In genomic region chr9:136119259-136120118, GRCh38 we compare ENCODE assay signal across 1 cellular context.
A peak's percentile ranks its signal among the peaks of the same experiment; 100 is the strongest.
TF ChIP-seq lines count a peak whose summit lies in the region.

No MANE protein-coding gene starts in this region.

TF ChIP-seq in HepG2, 621 proteins besides CTCF, POLR2A, EP300 and RAD21 (continued from another document and continues in another):
- no peak for TF ChIP-seq NR0B2 (CRISPR knock-in tag; IDR thresholded peaks at IDR 0.05)
- peak; percentile 17; the same call in 1 of the 2 replicates for TF ChIP-seq MLX (CRISPR knock-in tag; IDR thresholded peaks at IDR 0.05)
- no peak; the same call in 1 of the 2 replicates for TF ChIP-seq ZNF562 (CRISPR knock-in tag; IDR thresholded peaks at IDR 0.05; ENCODE audit: borderline replicate concordance)
- TF ChIP-seq ZNF639 (CRISPR knock-in tag; conservative IDR thresholded peaks at IDR 0.05): no peak; the same call in 1 of the 2 replicates
- no peak for TF ChIP-seq NR3C1 (CRISPR knock-in tag; IDR thresholded peaks at IDR 0.05)
- peak; percentile 53; the same call in 1 of the 2 replicates for TF ChIP-seq GABPB1 (CRISPR knock-in tag; IDR thresholded peaks at IDR 0.05)
- peak; percentile 24; the same call in 1 of the 2 replicates for TF ChIP-seq PHF8 (CRISPR knock-in tag; IDR thresholded peaks at IDR 0.05)
- no peak for TF ChIP-seq ZNF30 (CRISPR knock-in tag; IDR thresholded peaks at IDR 0.05)
- TF ChIP-seq GZF1 (CRISPR knock-in tag; IDR thresholded peaks at IDR 0.05): no peak
- peak; percentile 77; the same call in 1 of the 2 replicates for TF ChIP-seq HNF4G (IDR thresholded peaks at IDR 0.05; ENCODE audit: borderline replicate concordance, low read depth, low read length)
- TF ChIP-seq HNF4G (CRISPR knock-in tag; IDR thresholded peaks at IDR 0.05; ENCODE audit: borderline replicate concordance, low read depth): peak; percentile 75; the same call in 1 of the 2 replicates
- peak; percentile 72 for TF ChIP-seq BCL6 (CRISPR knock-in tag; IDR thresholded peaks at IDR 0.05)
- TF ChIP-seq ZNF33A (CRISPR knock-in tag; IDR thresholded peaks at IDR 0.05; ENCODE audit: borderline replicate concordance): no peak
- no peak for TF ChIP-seq NONO (IDR thresholded peaks at IDR 0.05)
- TF ChIP-seq NONO (CRISPR knock-in tag; conservative IDR thresholded peaks at IDR 0.05): no peak; the same call in 1 of the 2 replicates
- TF ChIP-seq LBX2 (CRISPR knock-in tag; IDR thresholded peaks at IDR 0.05; ENCODE audit: borderline replicate concordance): no peak
- TF ChIP-seq ZNF331 (CRISPR knock-in tag; IDR thresholded peaks at IDR 0.05): no peak
- no peak for TF ChIP-seq PCBP2 (optimal IDR thresholded peaks at IDR 0.05; ENCODE audit: low read depth, low read length, poor library complexity, severe bottlenecking)
- TF ChIP-seq POLR2AphosphoS5 (IDR thresholded peaks at IDR 0.05; ENCODE audit: low read depth, low read length): peak; percentile 46
- TF ChIP-seq CHD2 (IDR thresholded peaks at IDR 0.05; ENCODE audit: low read depth, low read length): no peak
- TF ChIP-seq KLF16 (CRISPR knock-in tag; IDR thresholded peaks at IDR 0.05): no peak
- TF ChIP-seq ZNF746 (CRISPR knock-in tag; IDR thresholded peaks at IDR 0.05): no peak
- no peak for TF ChIP-seq BCLAF1 (IDR thresholded peaks at IDR 0.05)
- TF ChIP-seq ARNT2 (CRISPR knock-in tag; IDR thresholded peaks at IDR 0.05; ENCODE audit: low read depth): 0 out of 2 replicates have a peak, but pooled peaks have one; percentile 33
- TF ChIP-seq ZNF329 (CRISPR knock-in tag; IDR thresholded peaks at IDR 0.05; ENCODE audit: low read depth): no peak
- TF ChIP-seq ZFP62 (CRISPR knock-in tag; IDR thresholded peaks at IDR 0.05): no peak
- no peak for TF ChIP-seq SMC3 (IDR thresholded peaks at IDR 0.05; ENCODE audit: low read length)
- TF ChIP-seq ZNF772 (CRISPR knock-in tag; IDR thresholded peaks at IDR 0.05): peak; percentile 62
- peak; percentile 72; the same call in 1 of the 2 replicates for TF ChIP-seq ZNF253 (CRISPR knock-in tag; IDR thresholded peaks at IDR 0.05; ENCODE audit: borderline replicate concordance)
- no peak for TF ChIP-seq PRDM10 (CRISPR knock-in tag; IDR thresholded peaks at IDR 0.05; ENCODE audit: low read depth)
- TF ChIP-seq MXI1 (IDR thresholded peaks at IDR 0.05; ENCODE audit: borderline replicate concordance, low read depth, low read length): peak; percentile 31; the same call in 1 of the 3 replicates
- TF ChIP-seq ONECUT2 (CRISPR knock-in tag; IDR thresholded peaks at IDR 0.05): no peak; the same call in 1 of the 2 replicates
- TF ChIP-seq ZNF468 (CRISPR knock-in tag; IDR thresholded peaks at IDR 0.05): no peak
- no peak for TF ChIP-seq HOXA9 (CRISPR knock-in tag; IDR thresholded peaks at IDR 0.05; ENCODE audit: borderline replicate concordance)
- TF ChIP-seq DNMT1 (CRISPR knock-in tag; IDR thresholded peaks at IDR 0.05): no peak
- TF ChIP-seq FOXP4 (CRISPR knock-in tag; IDR thresholded peaks at IDR 0.05): peak; percentile 61; the same call in 1 of the 2 replicates
- TF ChIP-seq ZNF18 (CRISPR knock-in tag; IDR thresholded peaks at IDR 0.05; ENCODE audit: insufficient replicate concordance): peak; percentile 80
- peak; percentile 19; the same call in 1 of the 2 replicates for TF ChIP-seq RARA (CRISPR knock-in tag; IDR thresholded peaks at IDR 0.05)
- TF ChIP-seq ZNF580 (CRISPR knock-in tag; IDR thresholded peaks at IDR 0.05; ENCODE audit: borderline replicate concordance, low read depth): peak; percentile 47; the same call in 1 of the 2 replicates
- TF ChIP-seq NFKBIZ (CRISPR knock-in tag; IDR thresholded peaks at IDR 0.05): no peak
- 0 out of 2 replicates have a peak, but pooled peaks have one; percentile 22 for TF ChIP-seq ZNF234 (CRISPR knock-in tag; conservative IDR thresholded peaks at IDR 0.05)
- no peak; the same call in none of the 2 replicates for TF ChIP-seq TAF1 (CRISPR knock-in tag; IDR thresholded peaks at IDR 0.05)
- no peak for TF ChIP-seq RBAK (CRISPR knock-in tag; IDR thresholded peaks at IDR 0.05)
- no peak for TF ChIP-seq HDAC6 (IDR thresholded peaks at IDR 0.05; ENCODE audit: low read depth, low read length)
- peak; percentile 70; the same call in 1 of the 2 replicates for TF ChIP-seq MIER3 (CRISPR knock-in tag; IDR thresholded peaks at IDR 0.05; ENCODE audit: borderline replicate concordance)
- no peak for TF ChIP-seq ZNF781 (CRISPR knock-in tag; IDR thresholded peaks at IDR 0.05; ENCODE audit: borderline replicate concordance, not compliant biosample characterization)
- no peak for TF ChIP-seq MYNN (CRISPR knock-in tag; IDR thresholded peaks at IDR 0.05; ENCODE audit: low read depth)
- no peak for TF ChIP-seq GLMP (CRISPR knock-in tag; IDR thresholded peaks at IDR 0.05; ENCODE audit: borderline replicate concordance)
- peak; percentile 35; the same call in 1 of the 2 replicates for TF ChIP-seq ZNF503 (CRISPR knock-in tag; IDR thresholded peaks at IDR 0.05)
- TF ChIP-seq ZNF766 (CRISPR knock-in tag; IDR thresholded peaks at IDR 0.05; ENCODE audit: borderline replicate concordance): no peak; the same call in 1 of the 2 replicates
